In genomic region chr12:47822386-47822785, GRCh38 we compare ENCODE assay signal across 14 cellular contexts. TPM values are rescaled to one million over a fixed set of nuclear protein-coding genes. Genes with fewer than 3 reads are reported as not detected.
DNase-seq lines count a peak whose midpoint lies in the region; ATAC-seq and TF ChIP-seq lines count a peak whose summit lies in the region.
"Had no signal": no experiment of that assay in that cellular context is flagged by ENCODE, and none has a peak within 500 bp of the region (broad histone marks: within the 10 kb centered on the region; RNA-seq: fewer than 3 reads in every experiment).

No MANE protein-coding gene starts in this region.

- no peaks in the 10 kb centered on the region for H3K36me3 Mint-ChIP-seq in T-helper 17 cell (ENCODE audit: low read depth)

- H3K27me3 ChIP-seq in DOHH2 (ENCODE audit: control insufficient read depth, low read length) (no peaks in the 10 kb centered on the region), hepatocyte (no peaks in the 10 kb centered on the region), spleen (replicated peaks in 1 of 7) (no peaks in the 10 kb centered on the region)

- intact Hi-C loops in spleen (cut with DNase I; ENCODE audit: low total_unique reads): no loop called here

- H3K27me3 Mint-ChIP-seq in T-helper 17 cell: no peaks in the 10 kb centered on the region

- ATAC-seq in T-helper 17 cell: no peak
- ATAC-seq in GM19467 (IDR thresholded peaks at IDR 0.05; ENCODE audit: unreplicated experiment): no peak
- no peak for ATAC-seq in GM18861 (IDR thresholded peaks at IDR 0.05; ENCODE audit: unreplicated experiment)

- 68% methylated on average over 2 of the region's 2 CpGs for WGBS in hepatocyte (ENCODE audit: low lambda C conversion rate, missing lambda C conversion rate)
- WGBS in spleen, 5 donors: 45 to 84% (median 63%) methylated on average over 2 of the region's 2 CpGs

- H3K4me1 ChIP-seq in DOHH2 (ENCODE audit: control insufficient read depth, low read length) (peaks cover 83% of the 10 kb centered on the region), hepatocyte (ENCODE audit: insufficient read depth) (peaks cover 40% of the 10 kb centered on the region), spleen (peaks cover 42 to 93% (median 70%) of the 10 kb centered on the region in 6 donors)

- peaks cover 18% of the 10 kb centered on the region for H3K36me3 ChIP-seq in DOHH2 (ENCODE audit: control insufficient read depth, low read length)
- no peaks in the 10 kb centered on the region for H3K36me3 ChIP-seq in hepatocyte (replicated peaks; ENCODE audit: insufficient read depth, low read depth)
- no peaks in the 10 kb centered on the region for H3K36me3 ChIP-seq in spleen

- peak overlapping the region; percentile 9; the same call in 1 of the 2 replicates for H3K27ac ChIP-seq in DOHH2 (ENCODE audit: low read depth, low read length)
- H3K27ac ChIP-seq in hepatocyte: peak overlapping the region; percentile 98
- peak overlapping the region in 6 of 8 donors; percentile 93 to 98 (median 96) for H3K27ac ChIP-seq in spleen
- H3K27ac ChIP-seq: KMS-11 had no signal

- H3K4me1 Mint-ChIP-seq in T-helper 17 cell: peaks cover 76% of the 10 kb centered on the region

- H3K4me3 Mint-ChIP-seq in T-helper 17 cell: no peak overlapping the region

- TF ChIP-seq CTCF in DOHH2 (IDR thresholded peaks at IDR 0.05; ENCODE audit: low read depth, low read length, poor library complexity, severe bottlenecking): no peak
- no peak for TF ChIP-seq CTCF in hepatocyte (IDR thresholded peaks at IDR 0.05; ENCODE audit: poor library complexity)
- TF ChIP-seq CTCF in spleen (IDR thresholded peaks at IDR 0.05 in 8 of 11, conservative IDR thresholded peaks at IDR 0.05 in 3 of 11): no peak

- peaks cover 27% of the 10 kb centered on the region for H3K79me2 ChIP-seq in DOHH2 (ENCODE audit: control insufficient read depth, low read length)
- H3K79me2 ChIP-seq in hepatocyte: peaks cover 38% of the 10 kb centered on the region

- H3K4me3 ChIP-seq in DOHH2 (ENCODE audit: low read length): no peak overlapping the region
- no peak overlapping the region for H3K4me3 ChIP-seq in hepatocyte
- H3K4me3 ChIP-seq in spleen: no peak overlapping the region

- DNase-seq in T-helper 17 cell (no peak), hepatocyte (ENCODE audit: low spot score) (no peak), spleen (no peak), ureter (ENCODE audit: low spot score) (no peak), globus pallidus (ENCODE audit: low spot score) (no peak)
- DNase-seq: cerebellar nuclear complex; DMS53; glutamatergic neuron; SK-N-SH; stimulated activated CD4-positive, alpha-beta T cell treated with anti-CD3 and anti-CD28 coated beads, Interleukin-1b, Interleukin-23, amount 100 ng/mL, for 48 hours had no signal

- H3K27ac Mint-ChIP-seq in T-helper 17 cell: peak overlapping the region; percentile 97

- no peak overlapping the region for H2AFZ ChIP-seq in hepatocyte

- H4K20me1 ChIP-seq in DOHH2 (ENCODE audit: control insufficient read depth, insufficient read depth, low read depth, low read length) (0 out of 2 replicates have a peak, but pooled peaks cover 1% of the 10 kb centered on the region), hepatocyte (ENCODE audit: insufficient read depth, poor library complexity, severe bottlenecking) (peaks cover 2% of the 10 kb centered on the region)

- TF ChIP-seq POLR2A in spleen (IDR thresholded peaks at IDR 0.05): no peak

- H3K9me3 ChIP-seq in DOHH2 (ENCODE audit: control insufficient read depth, insufficient read depth, low read length): no peaks in the 10 kb centered on the region
- H3K9me3 ChIP-seq in T-helper 17 cell (ENCODE audit: control insufficient read depth, low read length, poor library complexity, severe bottlenecking): no peaks in the 10 kb centered on the region
- H3K9me3 ChIP-seq in hepatocyte (ENCODE audit: low read depth): no peaks in the 10 kb centered on the region
- no peaks in the 10 kb centered on the region for H3K9me3 ChIP-seq in spleen
- H3K9me3 ChIP-seq: SK-N-SH had no signal

- no peaks in the 10 kb centered on the region for H3K9me2 ChIP-seq in DOHH2 (replicated peaks; ENCODE audit: control insufficient read depth, low read length)
- no peaks in the 10 kb centered on the region for H3K9me2 ChIP-seq in hepatocyte (replicated peaks; ENCODE audit: insufficient read depth)
- H3K9me2 ChIP-seq: SK-N-SH had no signal

- H3F3A ChIP-seq in DOHH2 (ENCODE audit: control insufficient read depth, insufficient read depth): peaks cover 16% of the 10 kb centered on the region

- H3K4me2 ChIP-seq in DOHH2 (ENCODE audit: low read length) (no peak overlapping the region), hepatocyte (no peak overlapping the region)
- H3K4me2 ChIP-seq: KMS-11 had no signal

RNA-seq across cellular contexts. Expression of gene HDAC7, which starts 2.7 kb away (rescaled TPM):
- total RNA-seq in T-helper 17 cell (100 to 1,000 TPM; 129 to 151 TPM), hepatocyte (17.9 and 19.0 TPM in 2 replicates), spleen (100 to 1,000 TPM in 5 of 7 donors, 10 to 100 TPM in 2; 74.9 to 158 (median 132) TPM), ureter (144 TPM)
- polyA plus RNA-seq in hepatocyte (41.2 and 45.5 TPM in 2 replicates), spleen (10 to 100 TPM; 39.6 to 76.7 (median 52.2) TPM)

RNA-seq across cellular contexts. Expression of gene SLC48A1, which starts 49.3 kb away (rescaled TPM):
- total RNA-seq in T-helper 17 cell (1 to 10 TPM; 5.9 to 6.9 TPM), hepatocyte (11.2 and 13.0 TPM in 2 replicates), spleen (10 to 100 TPM; 20.2 to 66.4 (median 42.3) TPM), ureter (41.3 TPM)
- polyA plus RNA-seq in hepatocyte (20.2 and 22.6 TPM in 2 replicates), spleen (10 to 100 TPM in 1 of 3 donors, 1 to 10 TPM in 2; 8.4 to 24.1 (median 9.5) TPM)

Comparison
In these comparisons a context has a peak if more than half of its experiments do, and no peak if none do; other contexts are left out.
1. H3K27ac ChIP-seq: peak in every context shown above with its lines; median percentile 98 in hepatocyte; 96 in spleen; 9 in DOHH2.